28 cellular contexts compared by ENCODE assay signal in the genomic region with DNA sequence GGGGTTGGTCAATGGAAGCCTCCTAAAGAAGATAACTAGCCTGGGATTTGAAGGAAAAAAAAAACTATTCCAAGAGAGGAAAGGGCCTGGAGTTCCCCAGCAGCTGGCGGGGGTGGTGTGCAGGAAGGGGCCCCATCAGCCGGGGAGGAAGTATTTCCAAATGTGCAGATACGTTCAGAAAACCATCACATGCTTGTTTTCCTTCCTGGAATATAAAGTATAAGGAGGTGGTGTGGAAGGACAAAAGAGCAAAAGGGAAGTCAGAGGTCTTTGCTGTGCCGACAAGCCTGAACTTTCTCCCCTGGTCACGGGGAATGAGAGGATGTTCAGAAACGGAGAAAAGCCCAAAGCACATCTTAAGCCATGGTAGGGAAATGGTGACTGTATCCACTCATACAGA.
"Had no signal": no experiment of that assay in that cellular context is flagged by ENCODE, and none has a peak within 500 bp of the region (broad histone marks: within the 10 kb centered on the region; RNA-seq: fewer than 3 reads in every experiment).

No MANE protein-coding gene starts in this region.

- H3K4me3 ChIP-seq: Peyer's patch had no signal

- ATAC-seq: activated CD8-positive, alpha-beta memory T cell treated with anti-CD3 and anti-CD28 coated beads, Interleukin-2, amount 10 ng/mL, durations not matched to agents 7 days and 5 days; activated naive CD4-positive, alpha-beta T cell treated with anti-CD3 and anti-CD28 coated beads, Interleukin-2, amount 50 U/mL, for 72 hours; activated naive CD8-positive, alpha-beta T cell treated with anti-CD3 and anti-CD28 coated beads, Interleukin-2, amount 50 U/mL, for 24 hours; WTC11 had no signal

- H3K9me3 Mint-ChIP-seq: activated T-helper 1 cell treated with anti-CD3 and anti-CD28 coated beads, Interleukin-12 subunit alpha, Interleukin-12 subunit beta, Interleukin-2, Interleukin-4 antibody, amounts not matched to agents 30 ng/mL and 10 ng/mL and 1 ng/mL, durations not matched to agents 14 hours and 24 hours and 36 hours had no signal

- DNase-seq: activated CD4-positive, alpha-beta T cell treated with anti-CD3 and anti-CD28 coated beads for 48 hours; activated CD4-positive, alpha-beta T cell treated with anti-CD3 and anti-CD28 coated beads, Interleukin-2, amount 50 U/mL, for 4 hours; activated CD4-positive, CD25-positive, alpha-beta regulatory T cell treated with anti-CD3 and anti-CD28 coated beads, Interleukin-2, amount 50 U/mL, for 72 hours; activated CD8-positive, alpha-beta memory T cell treated with anti-CD3 and anti-CD28 coated beads, Interleukin-2, amount 10 ng/mL, durations not matched to agents 7 days and 5 days; activated effector memory CD4-positive, alpha-beta T cell treated with Interleukin-2 at 50 U/mL for 16 hours; activated naive CD4-positive, alpha-beta T cell treated with Interleukin-2 at 50 U/mL for 16 hours; activated naive CD8-positive, alpha-beta T cell treated with anti-CD3 and anti-CD28 coated beads, Interleukin-2, amount 50 U/mL, for 24 hours; activated T-cell treated with anti-CD3 and anti-CD28 coated beads, Interleukin-2, amount 50 U/mL, for 24 hours; amygdala; IMR-90; KBM-7; NCI-H1105 treated with DMSO at 0.1 percent for 48 hours; NCI-H1436 treated with DMSO at 0.1 percent for 48 hours; NCI-H187; NCI-H2081; NCI-H510A treated with DMSO at 0.1 percent for 48 hours; NCI-H69; NK-92 treated with Interleukin-12 subunit alpha and Interleukin-12 subunit beta, amount 100 ng/mL, for 24 hours; OCI-M1; Peyer's patch; SHP77 had no signal

- FAIRE-seq: astrocyte had no signal

- H3K4me1 Mint-ChIP-seq: activated CD8-positive, alpha-beta memory T cell treated with anti-CD3 and anti-CD28 coated beads, Interleukin-2, amount 10 ng/mL, durations not matched to agents 7 days and 5 days; activated naive CD8-positive, alpha-beta T cell treated with anti-CD3 and anti-CD28 coated beads, Interleukin-2, amount 50 U/mL, for 24 hours had no signal

- H3K9me3 ChIP-seq: Peyer's patch had no signal

- H3K36me3 Mint-ChIP-seq: activated CD8-positive, alpha-beta memory T cell treated with anti-CD3 and anti-CD28 coated beads, Interleukin-2, amount 10 ng/mL, durations not matched to agents 7 days and 5 days; activated naive CD4-positive, alpha-beta T cell treated with anti-CD3 and anti-CD28 coated beads, Interleukin-2, amount 50 U/mL, for 72 hours; brain had no signal

- H3K4me3 Mint-ChIP-seq: activated CD8-positive, alpha-beta memory T cell treated with anti-CD3 and anti-CD28 coated beads, Interleukin-2, amount 10 ng/mL, durations not matched to agents 7 days and 5 days; activated naive CD8-positive, alpha-beta T cell treated with anti-CD3 and anti-CD28 coated beads, Interleukin-2, amount 50 U/mL, for 24 hours; activated T-cell treated with anti-CD3 and anti-CD28 coated beads, Interleukin-2, amount 50 U/mL, for 24 hours; activated T-helper 1 cell treated with anti-CD3 and anti-CD28 coated beads, Interleukin-12 subunit alpha, Interleukin-12 subunit beta, Interleukin-2, Interleukin-4 antibody, amounts not matched to agents 30 ng/mL and 10 ng/mL and 1 ng/mL, durations not matched to agents 14 hours and 24 hours and 36 hours; brain; T-helper 1 cell treated with Interleukin-12 subunit alpha and Interleukin-12 subunit beta and Interleukin-4 antibody, amounts not matched to agents 30 μg/mL and 1 μg/mL, for 36 hours; WTC11 had no signal

- H3K27ac ChIP-seq: Peyer's patch, RWPE1 had no signal

- H3K4me1 ChIP-seq: Peyer's patch had no signal

- H3K27me3 ChIP-seq: Peyer's patch had no signal

- H3K27ac Mint-ChIP-seq: activated CD8-positive, alpha-beta memory T cell treated with anti-CD3 and anti-CD28 coated beads, Interleukin-2, amount 10 ng/mL, durations not matched to agents 7 days and 5 days; activated naive CD4-positive, alpha-beta T cell treated with anti-CD3 and anti-CD28 coated beads, Interleukin-2, amount 50 U/mL, for 72 hours; activated naive CD8-positive, alpha-beta T cell treated with anti-CD3 and anti-CD28 coated beads, Interleukin-2, amount 50 U/mL, for 24 hours; activated T-cell treated with anti-CD3 and anti-CD28 coated beads, Interleukin-2, amount 50 U/mL, for 24 hours; activated T-helper 1 cell treated with anti-CD3 and anti-CD28 coated beads, Interleukin-12 subunit alpha, Interleukin-12 subunit beta, Interleukin-2, Interleukin-4 antibody, amounts not matched to agents 30 ng/mL and 10 ng/mL and 1 ng/mL, durations not matched to agents 14 hours and 24 hours and 36 hours; brain; T-helper 1 cell treated with Interleukin-12 subunit alpha and Interleukin-12 subunit beta and Interleukin-4 antibody, amounts not matched to agents 30 μg/mL and 1 μg/mL, for 36 hours; WTC11 had no signal
